Comparison of ENCODE assay signal across 8 cellular contexts in genomic region chr12:106282457-106283097, GRCh38. TPM values are rescaled to one million over a fixed set of nuclear protein-coding genes. Genes with fewer than 3 reads are reported as not detected.
DNase-seq lines count a peak whose midpoint lies in the region; ATAC-seq, FAIRE-seq and TF ChIP-seq lines count a peak whose summit lies in the region.

No MANE protein-coding gene starts in this region.

- no peaks in the 10 kb centered on the region for H3K4me1 ChIP-seq in astrocyte (ENCODE audit: insufficient read depth, low read length)

- H3K9ac ChIP-seq in astrocyte (ENCODE audit: low read length), result no peak overlapping the region

- peaks cover 9% of the 10 kb centered on the region for H3K4me1 Mint-ChIP-seq in astrocyte (ENCODE audit: low read depth, unreplicated experiment)

- no peak overlapping the region for H3K27ac Mint-ChIP-seq in astrocyte (ENCODE audit: unreplicated experiment)

- no peak for FAIRE-seq in astrocyte (lab: Jason Lieb, UNC)

- ATAC-seq in HG02870 (IDR thresholded peaks at IDR 0.05; ENCODE audit: unreplicated experiment), result no peak

- DNase-seq in NCI-H524 (lab: John Stamatoyannopoulos, UW) (peak; percentile 27 to 50), NCI-H524 treated with DMSO at 0.1 percent for 48 hours (lab: John Stamatoyannopoulos, UW) (no peak), KG1 (lab: John Stamatoyannopoulos, UW) (peak; percentile 18), T follicular helper cell (ENCODE audit: low read depth) (peak; percentile 14), astrocyte (ENCODE audit: low read depth) (no peak), iPS-NIHi7 (ENCODE audit: extremely low spot score) (peak; percentile 85)
- DNase-seq in stimulated activated CD4-positive, alpha-beta T cell treated with anti-CD3 and anti-CD28 coated beads, Interleukin-4, amount 100 ng/mL, for 1 hour, result peak; percentile 38

- H3K27me3 ChIP-seq in astrocyte (ENCODE audit: insufficient read depth, low read length), result peaks cover 4% of the 10 kb centered on the region

- H4K20me1 ChIP-seq in astrocyte (ENCODE audit: insufficient read depth, low read length), result no peaks in the 10 kb centered on the region

- H3K4me3 ChIP-seq in astrocyte (ENCODE audit: insufficient read depth, low read depth, low read length), result no peak overlapping the region

- peaks cover 6% of the 10 kb centered on the region for H3K9me3 Mint-ChIP-seq in astrocyte (ENCODE audit: unreplicated experiment)

- no peak overlapping the region for H2AFZ ChIP-seq in astrocyte (ENCODE audit: low read depth, low read length)

- peak; percentile 45 for TF ChIP-seq CTCF in astrocyte (IDR thresholded peaks at IDR 0.05; ENCODE audit: insufficient read depth, low read depth, low read length)

- no peaks in the 10 kb centered on the region for H3K36me3 ChIP-seq in astrocyte (ENCODE audit: insufficient read depth, low read length)

- no peak overlapping the region for H3K27ac ChIP-seq in astrocyte (ENCODE audit: low read depth, low read length)

- peaks cover 5% of the 10 kb centered on the region for H3K27me3 Mint-ChIP-seq in astrocyte (ENCODE audit: low read depth, unreplicated experiment)

- H3K36me3 Mint-ChIP-seq in astrocyte (ENCODE audit: low read depth, unreplicated experiment), result peaks cover 3% of the 10 kb centered on the region

- no peak overlapping the region for H3K4me3 Mint-ChIP-seq in astrocyte (ENCODE audit: unreplicated experiment)

- no peak overlapping the region for H3K4me2 ChIP-seq in astrocyte (ENCODE audit: low read length)

- H3K79me2 ChIP-seq in astrocyte (ENCODE audit: insufficient read depth, low read length), result no peaks in the 10 kb centered on the region

- peaks cover 7% of the 10 kb centered on the region for H3K9me3 ChIP-seq in astrocyte (ENCODE audit: insufficient read depth, low read depth, low read length)

RNA-seq across cellular contexts. Expression of gene TCP11L2, which starts 20.0 kb away (rescaled TPM):
- total RNA-seq in astrocyte, result 22.0 and 27.4 TPM in 2 replicates

RNA-seq across cellular contexts. Expression of gene CKAP4, which starts 34.8 kb away (rescaled TPM):
- 324 and 392 TPM in 2 replicates for total RNA-seq in astrocyte

Comparison
In these comparisons a context has a peak if more than half of its experiments do, and no peak if none do; other contexts are left out.
1. DNase-seq: peak in NCI-H524 (2 of 2), KG1 (single experiment), T follicular helper cell (single experiment), iPS-NIHi7 (single experiment) and stimulated activated CD4-positive, alpha-beta T cell treated with anti-CD3 and anti-CD28 coated beads, Interleukin-4, amount 100 ng/mL, for 1 hour (single experiment); none in NCI-H524 treated with DMSO at 0.1 percent for 48 hours (single experiment) and astrocyte (single experiment).